Comparison of ENCODE assay signal across 8 cellular contexts in genomic region chr11:104164028-104164520, GRCh38. TPM values are rescaled to one million over a fixed set of nuclear protein-coding genes. Genes with fewer than 3 reads are reported as not detected.
DNase-seq lines count a peak whose midpoint lies in the region; ATAC-seq, FAIRE-seq and TF ChIP-seq lines count a peak whose summit lies in the region.

Gene PDGFD (minus strand): TSS chr11:104164147.

- H3K9ac ChIP-seq in mammary epithelial cell (ENCODE audit: insufficient read depth, low read length) (no peak within 1 kb of the TSS), keratinocyte (ENCODE audit: control insufficient read depth, extremely low read depth, insufficient read depth, low read length) (no peak within 1 kb of the TSS)

- DNase-seq in DMS 273 treated with DMSO at 0.1 percent for 48 hours (lab: John Stamatoyannopoulos, UW) (peak; percentile 64), RPMI8226 (peak; percentile 57), mammary epithelial cell (peak; percentile 67), keratinocyte (ENCODE audit: low read depth, low spot score) (no peak), DMS79 treated with DMSO at 0.1 percent for 48 hours (lab: John Stamatoyannopoulos, UW) (no peak)
- peak; percentile 24 for DNase-seq in stimulated activated CD8-positive, alpha-beta memory T cell treated with anti-CD3 and anti-CD28 coated beads, Interleukin-12 subunit alpha, Interleukin-12 subunit beta, amount 100 ng/mL, for 4 hours (ENCODE audit: low read depth)

- dilution Hi-C loops in mammary epithelial cell (cut with HindIII; ENCODE audit: low sequenced_read_pairs) = no loop called here
- dilution Hi-C loops in keratinocyte (cut with MboI; ENCODE audit: extremely low pct_ligation_motif_present, low sequenced_read_pairs) = no loop called here

- TF ChIP-seq CTCF in mammary epithelial cell (conservative IDR thresholded peaks at IDR 0.05 in 1 of 2, IDR thresholded peaks at IDR 0.05 in 1 of 2; ENCODE audit: extremely low read depth in 1 of 2, insufficient read depth in 1 of 2, low read depth in 1 of 2, low read length in 2 of 2) (peak; percentile 13 to 23), keratinocyte (optimal IDR thresholded peaks at IDR 0.05 in 1 of 3, IDR thresholded peaks at IDR 0.05 in 1 of 3, conservative IDR thresholded peaks at IDR 0.05 in 1 of 3; ENCODE audit: extremely low read depth in 1 of 3, insufficient read depth in 2 of 3, low read length in 3 of 3) (peak in 2 of 3 experiments; percentile 8 to 11)

- H3K9me3 ChIP-seq in mammary epithelial cell (replicated peaks; ENCODE audit: insufficient read depth, low read length) = no peaks in the 10 kb centered on the region
- no peaks in the 10 kb centered on the region for H3K9me3 ChIP-seq in keratinocyte (ENCODE audit: control insufficient read depth, low read depth, low read length)

- ATAC-seq in GM19463 (IDR thresholded peaks at IDR 0.05; ENCODE audit: unreplicated experiment) = peak; percentile 92
- ATAC-seq in HG03469 (IDR thresholded peaks at IDR 0.05; ENCODE audit: unreplicated experiment) = peak; percentile 91

- H3K27me3 ChIP-seq in mammary epithelial cell (ENCODE audit: insufficient read depth, low read length) (no peaks in the 10 kb centered on the region), keratinocyte (ENCODE audit: control insufficient read depth, extremely low read depth, insufficient read depth, low read length) (no peaks in the 10 kb centered on the region)

- H3K4me1 ChIP-seq in mammary epithelial cell (ENCODE audit: insufficient read depth, low read length) (peaks cover 5% of the 10 kb centered on the region), keratinocyte (ENCODE audit: control insufficient read depth, extremely low read depth, insufficient read depth, low read length) (peaks cover 4% of the 10 kb centered on the region)

- in situ Hi-C loops in mammary epithelial cell (cut with MboI; ENCODE audit: low sequenced_read_pairs in 2 of 2) = no loop called here

- H2AFZ ChIP-seq in mammary epithelial cell (ENCODE audit: low read depth, low read length) (peak within 1 kb of the TSS; percentile 96), keratinocyte (ENCODE audit: control insufficient read depth, low read length) (peak within 1 kb of the TSS; percentile 89)

- no peak for FAIRE-seq in keratinocyte (lab: Jason Lieb, UNC)

- H3K27ac ChIP-seq in mammary epithelial cell (ENCODE audit: insufficient read depth, low read depth, low read length) (no peak within 1 kb of the TSS), keratinocyte (ENCODE audit: control insufficient read depth, insufficient read depth, low read length) (no peak within 1 kb of the TSS)

- H3K9me1 ChIP-seq in keratinocyte (ENCODE audit: control insufficient read depth, extremely low read depth, insufficient read depth, low read length) = peaks cover 2% of the 10 kb centered on the region

- no peaks in the 10 kb centered on the region for H4K20me1 ChIP-seq in mammary epithelial cell (ENCODE audit: insufficient read depth, low read length)
- H4K20me1 ChIP-seq in keratinocyte (ENCODE audit: control insufficient read depth, extremely low read depth, insufficient read depth, low read length) = no peaks in the 10 kb centered on the region

- no peaks in the 10 kb centered on the region for H3K36me3 ChIP-seq in mammary epithelial cell (ENCODE audit: insufficient read depth, low read length)
- no peaks in the 10 kb centered on the region for H3K36me3 ChIP-seq in keratinocyte (ENCODE audit: control insufficient read depth in 2 of 2, extremely low read depth in 1 of 2, insufficient read depth in 2 of 2, low read length in 2 of 2)

- intact Hi-C loops in mammary epithelial cell (cut with micrococcal nuclease) = no loop called here

- 3% methylated on average over 13 of the region's 37 CpGs for WGBS in mammary epithelial cell (ENCODE audit: low coverage, missing lambda C conversion rate)

- peak within 1 kb of the TSS; percentile 93 for H3K4me2 ChIP-seq in mammary epithelial cell (ENCODE audit: insufficient read depth, low read depth, low read length)
- peak within 1 kb of the TSS; percentile 96 for H3K4me2 ChIP-seq in keratinocyte (ENCODE audit: control insufficient read depth, extremely low read depth, insufficient read depth, low read depth, low read length)

- H3K79me2 ChIP-seq in mammary epithelial cell (ENCODE audit: insufficient read depth, low read length) = no peaks in the 10 kb centered on the region
- H3K79me2 ChIP-seq in keratinocyte (ENCODE audit: control insufficient read depth, insufficient read depth, low read length) = no peaks in the 10 kb centered on the region

- BruUV-seq in mammary epithelial cell (replicated peaks; lab: Mats Ljungman, UMichigan) = no TSS peak

- H3K4me3 ChIP-seq in mammary epithelial cell (replicated peaks in 1 of 3; ENCODE audit: insufficient read depth in 1 of 3, low read depth in 2 of 3, low read length in 3 of 3) (peak within 1 kb of the TSS; percentile 40 to 63 (median 44)), keratinocyte (ENCODE audit: control insufficient read depth in 2 of 3, extremely low read depth in 1 of 3, insufficient read depth in 2 of 3, low read depth in 1 of 3, low read length in 3 of 3) (peak within 1 kb of the TSS; percentile 40 to 66 (median 64))

- CTCF ChIA-PET in mammary epithelial cell (lab: Charles Lee; ENCODE audit: low non-redundant PET) = no interaction called here

RNA-seq across cellular contexts. Expression of gene PDGFD, which starts in this region (rescaled TPM):
- 1 to 10 TPM in 1 of 2 donors, under 1 TPM in 1; 0.19 to 3.5 TPM for total RNA-seq in mammary epithelial cell
- polyA plus RNA-seq in mammary epithelial cell (0.09 TPM), keratinocyte (0.09 to 0.28 TPM (median 0.27 TPM) in 3 replicates)
- polyA minus RNA-seq in mammary epithelial cell (not detected), keratinocyte (0.53 to 0.80 TPM in 2 of 3 replicates, not detected in the other)
- not detected for polyA plus RNA-seq in keratinocyte (2011; ENCODE audit: low read depth)
- 0.14 and 0.41 TPM in 2 replicates for polyA plus RNA-seq in keratinocyte (2011; cell fraction: cytosol; rRNA removed)
- 0.21 and 0.33 TPM in 2 replicates for polyA plus RNA-seq in keratinocyte (2011; cell fraction: nucleus; rRNA removed)
- polyA plus RNA-seq in keratinocyte (2012; ENCODE audit: low replicate concordance) = 0.09 TPM in 1 of 2 replicates, not detected in the other
- not detected for polyA minus RNA-seq in keratinocyte (2011; cell fraction: cytosol; rRNA and poly(A)+ RNA removed)
- 0.32 and 0.54 TPM in 2 replicates for polyA minus RNA-seq in keratinocyte (2011; cell fraction: nucleus; rRNA and poly(A)+ RNA removed)

Comparison
In these comparisons a context has a peak if more than half of its experiments do, and no peak if none do; other contexts are left out.
1. DNase-seq: peak in DMS 273 treated with DMSO at 0.1 percent for 48 hours (single experiment), RPMI8226 (single experiment), mammary epithelial cell (single experiment) and stimulated activated CD8-positive, alpha-beta memory T cell treated with anti-CD3 and anti-CD28 coated beads, Interleukin-12 subunit alpha, Interleukin-12 subunit beta, amount 100 ng/mL, for 4 hours (single experiment); none in keratinocyte (single experiment) and DMS79 treated with DMSO at 0.1 percent for 48 hours (single experiment).